ENCODE assay signal across 28 cellular contexts in the genomic region with DNA sequence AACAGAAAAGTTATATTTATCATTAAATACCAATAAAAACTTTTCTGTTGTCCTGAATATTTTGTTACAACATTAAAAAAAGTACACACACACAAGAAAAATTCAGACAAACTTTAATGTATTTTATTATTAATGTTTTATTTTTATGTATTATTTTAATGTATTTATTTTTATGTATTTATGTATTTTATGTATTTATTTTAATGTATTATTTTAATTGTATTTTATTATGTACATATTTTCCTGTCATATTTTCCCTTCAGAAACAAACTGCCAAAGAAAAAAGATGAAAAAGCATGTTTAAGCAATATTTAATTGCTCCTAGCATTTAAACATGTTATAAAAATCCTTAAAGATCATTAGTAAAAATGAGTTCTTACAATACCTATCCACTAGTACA.
DNase-seq lines count a peak whose midpoint lies in the region; ATAC-seq and FAIRE-seq lines count a peak whose summit lies in the region.
"Had no signal": no experiment of that assay in that cellular context is flagged by ENCODE, and none has a peak within 500 bp of the region (broad histone marks: within the 10 kb centered on the region; RNA-seq: fewer than 3 reads in every experiment).

No MANE protein-coding gene starts in this region.

- no peak overlapping the region for H3K27ac ChIP-seq in small intestine (ENCODE audit: low read depth in 1 of 2, low read length in 1 of 2)
- H3K27ac ChIP-seq in effector memory CD4-positive, alpha-beta T cell (ENCODE audit: insufficient read depth, low read length, poor library complexity, severe bottlenecking): no peak overlapping the region
- H3K27ac ChIP-seq: C4-2B, PC-9, SJSA1 had no signal

- no peaks in the 10 kb centered on the region for H3K9me3 ChIP-seq in small intestine (ENCODE audit: control insufficient read depth, low read depth)
- H3K9me3 ChIP-seq in effector memory CD4-positive, alpha-beta T cell (ENCODE audit: control insufficient read depth, low read length): no peaks in the 10 kb centered on the region
- H3K9me3 ChIP-seq: A549, Caco-2, SJSA1 had no signal

- no peak overlapping the region for H3K4me3 ChIP-seq in small intestine (ENCODE audit: low read depth in 1 of 2, low read length in 2 of 2)
- no peak overlapping the region for H3K4me3 ChIP-seq in effector memory CD4-positive, alpha-beta T cell (ENCODE audit: insufficient read depth, low read depth, low read length, poor library complexity, severe bottlenecking)
- H3K4me3 ChIP-seq: A549, GM12878, GM23338, PC-9, SJSA1 had no signal

- peak; percentile 85 for FAIRE-seq in G401.6 (lab: Jason Lieb, UNC)
- peak; percentile 78 for FAIRE-seq in RCC 7860 (lab: Jason Lieb, UNC)
- peak; percentile 83 for FAIRE-seq in endometrium (lab: Jason Lieb, UNC)
- FAIRE-seq in small intestine (lab: Jason Lieb, UNC): peak; percentile 68
- FAIRE-seq: A549, GM12878, HTR-8/SVneo had no signal

- peaks cover 2 to 6% of the 10 kb centered on the region in 2 donors for H3K4me1 ChIP-seq in small intestine (ENCODE audit: control insufficient read depth in 2 of 2, insufficient read depth in 1 of 2, low read depth in 1 of 2, low read length in 1 of 2)
- no peaks in the 10 kb centered on the region for H3K4me1 ChIP-seq in effector memory CD4-positive, alpha-beta T cell (ENCODE audit: control insufficient read depth, insufficient read depth, low read length, poor library complexity, severe bottlenecking)

- no peak for ATAC-seq in HG03039 (IDR thresholded peaks at IDR 0.05; ENCODE audit: unreplicated experiment)
- ATAC-seq: A549; CD8-positive, alpha-beta T cell; GM23338 had no signal

- DNase-seq in RCC 7860 (ENCODE audit: low spot score): no peak
- DNase-seq in small intestine: no peak
- DNase-seq in middle frontal gyrus (ENCODE audit: extremely low spot score, low spot score): no peak
- DNase-seq in HPDE6-E6E7 (ENCODE audit: extremely low spot score): no peak
- no peak for DNase-seq in effector memory CD4-positive, alpha-beta T cell
- DNase-seq: Caco-2; CD8-positive, alpha-beta T cell; GDM1; H9; KG1; NCI-H1048; NCI-H1694; NCI-H2029 treated with DMSO at 0.1 percent for 48 hours; NCI-H446 treated with DMSO at 0.1 percent for 48 hours; NCI-H526; NCI-H82; PC-9; Right ventricle myocardium superior; RPMI8226 had no signal

- H3K27me3 ChIP-seq in small intestine (ENCODE audit: control insufficient read depth in 2 of 2, insufficient read depth in 2 of 2, low read length in 2 of 2): no peaks in the 10 kb centered on the region
- H3K27me3 ChIP-seq in effector memory CD4-positive, alpha-beta T cell (replicated peaks; ENCODE audit: control insufficient read depth, insufficient read depth, low read length, poor library complexity, severe bottlenecking): no peaks in the 10 kb centered on the region
- H3K27me3 ChIP-seq: SJSA1 had no signal

- H3K36me3 ChIP-seq in small intestine (ENCODE audit: control insufficient read depth in 2 of 2, insufficient read depth in 2 of 2, low read length in 2 of 2): no peaks in the 10 kb centered on the region
- no peaks in the 10 kb centered on the region for H3K36me3 ChIP-seq in effector memory CD4-positive, alpha-beta T cell (ENCODE audit: control insufficient read depth, insufficient read depth, low read length)
- H3K36me3 ChIP-seq: SJSA1 had no signal
